16 cellular contexts compared by ENCODE assay signal in the genomic region with DNA sequence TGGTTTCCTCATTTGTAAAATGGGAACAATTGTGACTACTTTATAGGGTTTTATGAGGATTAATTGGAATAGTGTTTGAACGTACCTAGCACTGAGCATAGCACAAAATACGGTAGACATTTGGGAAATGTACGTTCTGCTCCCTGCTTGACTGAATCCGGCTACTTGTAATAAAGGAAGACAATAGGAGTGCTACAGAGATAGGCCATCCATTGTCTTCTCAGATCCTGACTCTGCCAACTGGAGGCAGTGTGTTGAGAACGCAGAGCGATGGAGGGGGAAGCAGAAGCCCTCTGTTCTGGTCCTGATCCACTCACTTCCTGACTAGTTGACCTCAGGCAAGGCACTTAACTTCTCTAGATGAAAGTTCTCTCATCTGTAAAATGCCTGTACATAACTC. TPM values are rescaled to one million over a fixed set of nuclear protein-coding genes. Genes with fewer than 3 reads are reported as not detected.
DNase-seq lines count a peak whose midpoint lies in the region; ATAC-seq and TF ChIP-seq lines count a peak whose summit lies in the region.
"Had no signal": no experiment of that assay in that cellular context is flagged by ENCODE, and none has a peak within 500 bp of the region (broad histone marks: within the 10 kb centered on the region; RNA-seq: fewer than 3 reads in every experiment).

No MANE protein-coding gene starts in this region.

- H3K4me2 ChIP-seq in OCI-LY7 (ENCODE audit: low read length): no peak overlapping the region
- H3K4me2 ChIP-seq: BLaER1 had no signal

- TF ChIP-seq CTCF in OCI-LY7 (conservative IDR thresholded peaks at IDR 0.05; ENCODE audit: low read length): no peak

- CTCF ChIA-PET in OCI-LY7 (lab: Charles Lee; ENCODE audit: unreplicated experiment): no interaction called here

- H3K27ac ChIP-seq in OCI-LY7 (ENCODE audit: low read depth, low read length, poor library complexity, severe bottlenecking): no peak overlapping the region
- H3K27ac ChIP-seq: 22Rv1, BLaER1 had no signal

- no peaks in the 10 kb centered on the region for H3K9me2 ChIP-seq in OCI-LY7 (ENCODE audit: insufficient read depth, low read length)

- intact Hi-C loops in OCI-LY7 (cut with micrococcal nuclease; ENCODE audit: unreplicated experiment): no loop called here

- no peak overlapping the region for H2AFZ ChIP-seq in OCI-LY7 (ENCODE audit: low read length)

- H3K4me3 ChIP-seq in OCI-LY7 (ENCODE audit: low read depth, low read length, poor library complexity, severe bottlenecking): no peak overlapping the region
- H3K4me3 ChIP-seq: BLaER1, HAP-1 had no signal

- no peaks in the 10 kb centered on the region for H3K9me3 ChIP-seq in OCI-LY7 (ENCODE audit: low read length)
- H3K9me3 ChIP-seq: BLaER1, HAP-1 had no signal

- H3K79me2 ChIP-seq in OCI-LY7 (ENCODE audit: insufficient read depth, low read depth, low read length): no peaks in the 10 kb centered on the region

- no peak for ATAC-seq in HG03175 (IDR thresholded peaks at IDR 0.05; ENCODE audit: unreplicated experiment)

- no peaks in the 10 kb centered on the region for H4K20me1 ChIP-seq in OCI-LY7 (ENCODE audit: insufficient read depth, low read length)
- H4K20me1 ChIP-seq: BLaER1 had no signal

- POLR2A ChIA-PET in OCI-LY7 (lab: Charles Lee): interaction anchor here (0.6 kb wide), 1 partner anchor 1242 kb away, joined by 3 read pairs; no protein-coding TSS in a partner anchor

- DNase-seq in Ammon's horn (ENCODE audit: low spot score) (peak; percentile 84), globus pallidus (ENCODE audit: low spot score) (peak; percentile 86), medulla oblongata (ENCODE audit: extremely low spot score) (peak; percentile 79), putamen (ENCODE audit: low spot score) (peak; percentile 64), OCI-LY7 (ENCODE audit: low spot score) (no peak), T-helper 9 cell (no peak), NCI-H1092 treated with DMSO at 0.1 percent for 48 hours (lab: John Stamatoyannopoulos, UW) (no peak)
- DNase-seq: CD4-positive, CD25-positive, alpha-beta regulatory T cell; DMS53; GF-D8; GOT3 had no signal

- BruUV-seq in OCI-LY7 (replicated peaks; lab: Mats Ljungman, UMichigan): no TSS peak

- no peaks in the 10 kb centered on the region for H3K4me1 ChIP-seq in OCI-LY7 (ENCODE audit: insufficient read depth, low read length, poor library complexity, severe bottlenecking)
- H3K4me1 ChIP-seq: BLaER1 had no signal

- H3K36me3 ChIP-seq in OCI-LY7 (ENCODE audit: insufficient read depth, low read length): no peaks in the 10 kb centered on the region
- H3K36me3 ChIP-seq: BLaER1, HAP-1 had no signal

RNA-seq across cellular contexts. Expression of a gene that starts 26.4 kb away (rescaled TPM):
- total RNA-seq in OCI-LY7 (2014; rRNA removed; shearing (Covaris generic)): not detected in 2 replicates
- total RNA-seq in OCI-LY7 (2022): not detected in 2 replicates
- total RNA-seq: A673; CD4-positive, CD25-positive, alpha-beta regulatory T cell had no signal

Comparison
In these comparisons a context has a peak if more than half of its experiments do, and no peak if none do; other contexts are left out.
1. DNase-seq: peak in Ammon's horn (single experiment), globus pallidus (single experiment), medulla oblongata (single experiment) and putamen (single experiment); none in OCI-LY7 (single experiment), T-helper 9 cell (single experiment) and NCI-H1092 treated with DMSO at 0.1 percent for 48 hours (single experiment).